27 cellular contexts compared by ENCODE assay signal in the genomic region with DNA sequence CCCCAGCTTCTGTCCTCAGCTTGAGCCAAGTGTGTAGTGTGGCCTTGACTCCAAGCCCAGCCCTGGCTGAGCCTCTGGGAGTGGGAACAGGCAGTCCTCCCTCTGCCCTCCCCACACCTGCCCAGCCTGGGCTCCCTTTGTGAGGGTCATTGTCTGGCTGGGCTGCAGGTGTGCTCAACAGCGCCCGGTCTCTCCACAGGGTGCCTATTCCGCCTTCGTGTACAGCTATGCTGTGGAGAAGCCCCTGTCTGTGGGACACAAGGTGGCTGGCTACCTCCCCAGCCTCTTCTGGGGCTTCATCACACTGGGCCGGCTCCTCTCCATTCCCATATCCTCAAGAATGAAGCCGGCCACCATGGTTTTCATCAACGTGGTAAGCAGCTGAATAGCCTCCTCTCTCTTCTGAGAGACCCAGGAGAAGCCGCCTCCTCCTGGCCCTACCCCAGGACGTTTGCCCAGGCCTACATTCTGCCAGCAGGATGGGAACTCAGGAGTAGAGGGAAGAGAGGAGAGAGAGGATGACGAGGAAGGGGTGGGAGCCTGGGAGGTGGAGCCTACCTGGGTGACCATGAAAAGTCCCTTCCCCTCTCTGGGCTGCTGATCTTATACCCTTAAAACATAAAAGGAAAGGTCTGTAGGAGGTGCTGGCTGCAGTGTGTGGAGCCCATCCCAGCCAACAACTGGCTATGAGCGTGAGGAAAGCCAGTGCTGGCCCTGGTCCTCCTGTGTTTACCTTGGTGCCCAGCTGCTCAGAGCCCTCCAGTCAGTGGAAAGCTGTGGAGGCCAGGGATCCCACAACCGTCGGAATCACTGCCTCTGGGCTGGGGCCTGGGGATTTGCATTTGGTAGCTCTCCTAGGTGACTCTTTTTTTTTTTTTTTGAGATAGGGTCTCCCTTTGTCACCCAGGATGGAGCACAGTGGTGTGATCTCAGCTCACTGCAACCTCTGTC. TPM values are rescaled to one million over a fixed set of nuclear protein-coding genes. Genes with fewer than 3 reads are reported as not detected.
DNase-seq lines count a peak whose midpoint lies in the region; ATAC-seq and TF ChIP-seq lines count a peak whose summit lies in the region.
"Had no signal": no experiment of that assay in that cellular context is flagged by ENCODE, and none has a peak within 500 bp of the region (broad histone marks: within the 10 kb centered on the region; RNA-seq: fewer than 3 reads in every experiment).

No MANE protein-coding gene starts in this region.

- intact Hi-C loops in colonic mucosa (cut with DNase I): no loop called here

- H3K4me3 ChIP-seq in colonic mucosa (no peak overlapping the region), suprapubic skin (no peak overlapping the region), tibial nerve (no peak overlapping the region)
- H3K4me3 ChIP-seq: BLaER1 treated with 17β-estradiol and CSF1 and Interleukin-3, amounts not matched to agents 10 nM and 100 nM; dorsolateral prefrontal cortex; GM23248; neural progenitor cell; Peyer's patch had no signal

- DNase-seq in NCI-H69 (lab: John Stamatoyannopoulos, UW) (peak; percentile 41), colonic mucosa (no peak), naive B cell (no peak), suprapubic skin (ENCODE audit: low spot score in 2 of 2) (peak; percentile 44 to 74), cerebellar cortex (ENCODE audit: low spot score) (no peak), tibial nerve (ENCODE audit: low spot score in 2 of 2) (no peak), DMS153 treated with DMSO at 0.1 percent for 48 hours (lab: John Stamatoyannopoulos, UW; ENCODE audit: unreplicated experiment) (no peak), substantia nigra (lab: John Stamatoyannopoulos, UW) (no peak)
- DNase-seq: activated CD4-positive, alpha-beta T cell treated with anti-CD3 and anti-CD28 coated beads, Interleukin-2, amount 50 U/mL, for 48 hours; activated CD4-positive, CD25-positive, alpha-beta regulatory T cell treated with anti-CD3 and anti-CD28 coated beads, Interleukin-2, amount 50 U/mL, for 72 hours; activated naive CD8-positive, alpha-beta T cell treated with anti-CD3 and anti-CD28 coated beads, Interleukin-2, amount 50 U/mL, for 24 hours; activated T-cell treated with anti-CD3 and anti-CD28 coated beads, Interleukin-2, amount 50 U/mL, for 72 hours; DMS53; dorsolateral prefrontal cortex; GM23248; NCI-H1092 treated with DMSO at 0.1 percent for 48 hours; NCI-H2029; NCI-H2227 treated with DMSO at 0.1 percent for 48 hours; NCI-H526 treated with DMSO at 0.1 percent for 48 hours; right cardiac atrium; SIG-M5; stimulated activated CD4-positive, alpha-beta T cell treated with anti-CD3 and anti-CD28 coated beads, Interleukin-2, amount 100 ng/mL, for 48 hours had no signal

- TF ChIP-seq EP300 in suprapubic skin (IDR thresholded peaks at IDR 0.05) (no peak), tibial nerve (IDR thresholded peaks at IDR 0.05) (no peak)

- peaks cover 18 to 43% (median 28%) of the 10 kb centered on the region in 3 donors for H3K4me1 Mint-ChIP-seq in naive B cell
- H3K4me1 Mint-ChIP-seq: central memory CD8-positive, alpha-beta T cell had no signal

- no peaks in the 10 kb centered on the region for H3K9me3 ChIP-seq in colonic mucosa
- no peaks in the 10 kb centered on the region for H3K9me3 ChIP-seq in suprapubic skin
- H3K9me3 ChIP-seq in tibial nerve: no peaks in the 10 kb centered on the region
- H3K9me3 ChIP-seq: BLaER1 treated with 17β-estradiol and CSF1 and Interleukin-3, amounts not matched to agents 10 nM and 100 nM; Peyer's patch had no signal

- peak overlapping the region in 4 of 8 donors; percentile 13 to 42 (median 30) for H3K4me3 Mint-ChIP-seq in naive B cell
- H3K4me3 Mint-ChIP-seq: activated naive CD8-positive, alpha-beta T cell treated with anti-CD3 and anti-CD28 coated beads, Interleukin-2, amount 50 U/mL, for 24 hours; activated T-cell treated with anti-CD3 and anti-CD28 coated beads, Interleukin-2, amount 50 U/mL, for 72 hours; central memory CD8-positive, alpha-beta T cell; neural progenitor cell had no signal

- H3K9ac ChIP-seq in colonic mucosa (ENCODE audit: low read depth in 2 of 2, low read length in 2 of 2): no peak overlapping the region
- H3K9ac ChIP-seq: BLaER1 treated with 17β-estradiol and CSF1 and Interleukin-3, amounts not matched to agents 10 nM and 100 nM; GM23248; neural progenitor cell had no signal

- H3K36me3 ChIP-seq in colonic mucosa (no peaks in the 10 kb centered on the region), suprapubic skin (no peaks in the 10 kb centered on the region), tibial nerve (no peaks in the 10 kb centered on the region)
- H3K36me3 ChIP-seq: BLaER1 treated with 17β-estradiol and CSF1 and Interleukin-3, amounts not matched to agents 10 nM and 100 nM; neural progenitor cell; Peyer's patch had no signal

- H3K4me1 ChIP-seq in colonic mucosa (peaks cover 9% of the 10 kb centered on the region), suprapubic skin (peaks cover 34% of the 10 kb centered on the region), tibial nerve (peaks cover 0 to 33% (median 0%) of the 10 kb centered on the region in 4 donors)
- H3K4me1 ChIP-seq: neural progenitor cell had no signal

- no peaks in the 10 kb centered on the region for H3K9me3 Mint-ChIP-seq in naive B cell
- H3K9me3 Mint-ChIP-seq: activated naive CD8-positive, alpha-beta T cell treated with anti-CD3 and anti-CD28 coated beads, Interleukin-2, amount 50 U/mL, for 24 hours; activated T-cell treated with anti-CD3 and anti-CD28 coated beads, Interleukin-2, amount 50 U/mL, for 72 hours; central memory CD8-positive, alpha-beta T cell; neural progenitor cell had no signal

- TF ChIP-seq POLR2A in suprapubic skin (IDR thresholded peaks at IDR 0.05) (no peak), tibial nerve (IDR thresholded peaks at IDR 0.05) (no peak)

- WGBS in suprapubic skin: 68% methylated on average over 9 of the region's 13 CpGs
- WGBS in tibial nerve, 2 donors: 78 to 80% methylated on average over 9 to 13 of the region's 13 CpGs

- no peak for ATAC-seq in naive B cell (ENCODE audit: low read depth in 2 of 2)
- ATAC-seq: activated naive CD8-positive, alpha-beta T cell treated with anti-CD3 and anti-CD28 coated beads, Interleukin-2, amount 50 U/mL, for 24 hours; activated T-cell treated with anti-CD3 and anti-CD28 coated beads, Interleukin-2, amount 50 U/mL, for 72 hours; left lobe of liver; right cardiac atrium had no signal

- H3K27ac Mint-ChIP-seq in naive B cell: peak overlapping the region in 4 of 6 donors; percentile 52 to 84 (median 65)
- H3K27ac Mint-ChIP-seq: activated naive CD8-positive, alpha-beta T cell treated with anti-CD3 and anti-CD28 coated beads, Interleukin-2, amount 50 U/mL, for 24 hours; activated T-cell treated with anti-CD3 and anti-CD28 coated beads, Interleukin-2, amount 50 U/mL, for 72 hours; neural progenitor cell had no signal

- H3K36me3 Mint-ChIP-seq in naive B cell: no peaks in the 10 kb centered on the region
- H3K36me3 Mint-ChIP-seq: neural progenitor cell had no signal

- H3K27me3 Mint-ChIP-seq in naive B cell: peaks cover 0 to 9% (median 0%) of the 10 kb centered on the region in 3 donors
- H3K27me3 Mint-ChIP-seq: activated naive CD8-positive, alpha-beta T cell treated with anti-CD3 and anti-CD28 coated beads, Interleukin-2, amount 50 U/mL, for 24 hours had no signal

- H3K27me3 ChIP-seq in colonic mucosa: no peaks in the 10 kb centered on the region
- no peaks in the 10 kb centered on the region for H3K27me3 ChIP-seq in suprapubic skin
- peaks cover 0 to 5% of the 10 kb centered on the region in 2 donors for H3K27me3 ChIP-seq in tibial nerve
- H3K27me3 ChIP-seq: BLaER1 treated with 17β-estradiol and CSF1 and Interleukin-3, amounts not matched to agents 10 nM and 100 nM; dorsolateral prefrontal cortex; Peyer's patch had no signal

- peak overlapping the region; percentile 51 for H3K27ac ChIP-seq in colonic mucosa
- peak overlapping the region; percentile 23 for H3K27ac ChIP-seq in suprapubic skin
- no peak overlapping the region for H3K27ac ChIP-seq in tibial nerve
- no peak overlapping the region for H3K27ac ChIP-seq in substantia nigra (ENCODE audit: low read depth, low read length, poor library complexity, severe bottlenecking)
- H3K27ac ChIP-seq: GM23248, neural progenitor cell, Peyer's patch had no signal

- no peak for TF ChIP-seq CTCF in colonic mucosa (IDR thresholded peaks at IDR 0.05)
- TF ChIP-seq CTCF in suprapubic skin (IDR thresholded peaks at IDR 0.05): no peak
- TF ChIP-seq CTCF in tibial nerve (IDR thresholded peaks at IDR 0.05): no peak

RNA-seq across cellular contexts. Expression of a gene that starts 45.7 kb away (rescaled TPM):
- total RNA-seq in colonic mucosa: 10 to 100 TPM; 30.5 to 37.6 TPM
- polyA plus RNA-seq in naive B cell (ENCODE audit: low read depth in 6 of 6): 10 to 100 TPM in 1 of 6 donors, 1 to 10 TPM in 5; 4.8 to 10.2 (median 6.0) TPM
- 10 to 100 TPM; 30.9 to 52.6 (median 43.8) TPM for total RNA-seq in suprapubic skin
- 10 to 100 TPM; 22.4 to 29.7 (median 26.2) TPM for total RNA-seq in tibial nerve

Comparison
In these comparisons a context has a peak if more than half of its experiments do, and no peak if none do; other contexts are left out.
1. DNase-seq: peak in NCI-H69 (single experiment) and suprapubic skin (2 of 2); none in colonic mucosa (single experiment), naive B cell (single experiment), cerebellar cortex (single experiment), tibial nerve (0 of 2), DMS153 treated with DMSO at 0.1 percent for 48 hours (single experiment) and substantia nigra (0 of 49).
2. H3K27ac ChIP-seq: peak in colonic mucosa (single experiment) and suprapubic skin (single experiment); none in tibial nerve (0 of 4) and substantia nigra (single experiment).